In genomic region chr1:219713981-219714381, GRCh38 we compare ENCODE assay signal across 22 cellular contexts.
DNase-seq lines count a peak whose midpoint lies in the region.
"Had no signal": no experiment of that assay in that cellular context is flagged by ENCODE, and none has a peak within 500 bp of the region (broad histone marks: within the 10 kb centered on the region; RNA-seq: fewer than 3 reads in every experiment).

No MANE protein-coding gene starts in this region.

- H3K4me1 ChIP-seq in adipocyte (ENCODE audit: control insufficient read depth, insufficient read depth, low read length): no peaks in the 10 kb centered on the region
- H3K4me1 ChIP-seq: breast epithelium, parathyroid adenoma had no signal

- H3K36me3 ChIP-seq in adipocyte (ENCODE audit: control insufficient read depth, insufficient read depth, low read length, severe bottlenecking): no peaks in the 10 kb centered on the region
- H3K36me3 ChIP-seq: breast epithelium, SJSA1 had no signal

- H3K9me3 ChIP-seq in adipocyte (ENCODE audit: control insufficient read depth, low read length): no peaks in the 10 kb centered on the region
- H3K9me3 ChIP-seq: breast epithelium, SJSA1 had no signal

- peaks cover 5% of the 10 kb centered on the region for H3K27me3 ChIP-seq in adipocyte (replicated peaks; ENCODE audit: control insufficient read depth, insufficient read depth, low read length)
- H3K27me3 ChIP-seq: breast epithelium, SJSA1 had no signal

- DNase-seq in NCI-H2107 (lab: John Stamatoyannopoulos, UW) (peak; percentile 28), adipocyte (ENCODE audit: low read depth) (peak; percentile 48), foreskin melanocyte (peak; percentile 95), smooth muscle cell of the brain vasculature (ENCODE audit: low read depth, low spot score) (peak; percentile 67), RPMI8226 (no peak), NCI-H510A (lab: John Stamatoyannopoulos, UW) (no peak), T1000 (lab: John Stamatoyannopoulos, UW) (no peak)
- DNase-seq: activated CD4-positive, alpha-beta T cell treated with anti-CD3 and anti-CD28 coated beads, Interleukin-2, amount 10 ng/mL, durations not matched to agents 7 days and 5 days; CD4-positive, alpha-beta T cell; cortex of kidney; GF-D8; glutamatergic neuron; HCEC 1CT; IMR-90; left colon; naive thymus-derived CD4-positive, alpha-beta T cell; NCI-H146; NCI-H2227 treated with DMSO at 0.1 percent for 48 hours; T-helper 2 cell had no signal

- no peak overlapping the region for H3K9ac ChIP-seq in adipocyte (ENCODE audit: low read length)
- H3K9ac ChIP-seq: parathyroid adenoma had no signal

- no peak overlapping the region for H3K4me3 ChIP-seq in adipocyte (ENCODE audit: low read length)
- H3K4me3 ChIP-seq: breast epithelium, SJSA1 had no signal

Comparison
In these comparisons a context has a peak if more than half of its experiments do, and no peak if none do; other contexts are left out.
1. DNase-seq: peak in NCI-H2107 (single experiment), adipocyte (single experiment), foreskin melanocyte (single experiment) and smooth muscle cell of the brain vasculature (single experiment); none in RPMI8226 (single experiment), NCI-H510A (single experiment) and T1000 (single experiment).